ENCODE assay signal across 1 cellular context in genomic region chr10:89250814-89251416, GRCh38.
TF ChIP-seq lines count a peak whose summit lies in the region.

No MANE protein-coding gene starts in this region.

TF ChIP-seq in HCT116, 20 proteins besides CTCF, POLR2A, EP300 and RAD21 (continued from another document):
- TF ChIP-seq REST (IDR thresholded peaks at IDR 0.05; ENCODE audit: low read depth) (no peak), JUND (IDR thresholded peaks at IDR 0.05) (no peak), CBX3 (IDR thresholded peaks at IDR 0.05; ENCODE audit: low read depth) (no peak), TCF7L2 (IDR thresholded peaks at IDR 0.05; ENCODE audit: borderline replicate concordance, extremely low read depth, insufficient read depth, insufficient read length) (no peak), SRF (IDR thresholded peaks at IDR 0.05; ENCODE audit: low read depth) (no peak), EGR1 (IDR thresholded peaks at IDR 0.05; ENCODE audit: low read depth) (no peak), EZH2 (IDR thresholded peaks at IDR 0.05) (no peak), YY1 (IDR thresholded peaks at IDR 0.05; ENCODE audit: extremely low read depth, insufficient replicate concordance, low read depth, low read length) (no peak), SP1 (IDR thresholded peaks at IDR 0.05; ENCODE audit: low read depth) (no peak), EZH2phosphoT487 (IDR thresholded peaks at IDR 0.05; ENCODE audit: borderline replicate concordance) (no peak), ATF3 (IDR thresholded peaks at IDR 0.05) (no peak), ZBTB33 (IDR thresholded peaks at IDR 0.05; ENCODE audit: extremely low read depth, insufficient replicate concordance, low read length) (no peak), ZNF274 (IDR thresholded peaks at IDR 0.05; ENCODE audit: low read depth, low read length) (no peak), POLR2AphosphoS5 (IDR thresholded peaks at IDR 0.05; ENCODE audit: low read depth, low read length) (no peak), ELF1 (IDR thresholded peaks at IDR 0.05; ENCODE audit: borderline replicate concordance, low read depth) (no peak), SIN3A (IDR thresholded peaks at IDR 0.05; ENCODE audit: low read depth) (no peak)
